In the genomic region with DNA sequence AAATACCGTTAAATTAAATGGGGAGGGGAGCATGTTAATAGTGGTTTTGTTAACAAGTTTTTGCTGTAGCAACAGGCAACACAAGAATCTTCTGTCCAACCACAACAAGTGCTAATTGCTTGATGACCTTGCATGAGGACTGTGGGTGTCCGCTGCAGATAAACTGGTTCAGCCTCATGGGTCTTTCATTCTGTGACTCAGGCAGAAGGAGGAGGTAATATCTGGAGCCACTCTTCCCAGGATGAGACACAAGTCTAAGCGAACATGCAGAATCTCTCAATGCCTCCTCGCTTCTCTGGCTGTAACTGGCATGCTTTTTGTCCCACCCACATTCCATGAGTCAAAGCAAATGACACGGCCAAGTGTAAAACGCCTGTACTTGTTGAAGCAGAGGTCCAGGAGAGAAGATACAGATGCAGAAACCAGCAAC, we compare ENCODE assay signal across 20 cellular contexts. TPM values are rescaled to one million over a fixed set of nuclear protein-coding genes. Genes with fewer than 3 reads are reported as not detected.
DNase-seq lines count a peak whose midpoint lies in the region; ATAC-seq, FAIRE-seq and TF ChIP-seq lines count a peak whose summit lies in the region.
"Had no signal": no experiment of that assay in that cellular context is flagged by ENCODE, and none has a peak within 500 bp of the region (broad histone marks: within the 10 kb centered on the region; RNA-seq: fewer than 3 reads in every experiment).

No MANE protein-coding gene starts in this region.

- TF ChIP-seq RAD21 in GM12878 (IDR thresholded peaks at IDR 0.05; ENCODE audit: insufficient read depth, low read depth, low read length): no peak

- TF ChIP-seq EP300 in GM12878 (IDR thresholded peaks at IDR 0.05; ENCODE audit: borderline replicate concordance in 1 of 2, control insufficient read depth in 1 of 2, low read depth in 2 of 2, low read length in 2 of 2): no peak

- CTCF ChIA-PET in HEK293 (lab: Yijun Ruan, JAX) (no interaction called here), GM12878 (lab: Yijun Ruan, JAX) (interaction anchor here (0.7 kb wide), 1 partner anchor 28 kb away, joined by 3 read pairs; no protein-coding TSS in a partner anchor)

- TF ChIP-seq POLR2A in GM12878 (IDR thresholded peaks at IDR 0.05; ENCODE audit: low read depth, low read length): no peak

- H3K27ac ChIP-seq in HEK293 (ENCODE audit: extremely low read depth, low read depth, low read length): no peak overlapping the region
- no peak overlapping the region for H3K27ac ChIP-seq in GM12878 (ENCODE audit: control insufficient read depth, insufficient read depth)
- H3K27ac ChIP-seq: C4-2B, KMS-11, RWPE1, SJCRH30 had no signal

- H3K4me3 ChIP-seq in HEK293 (ENCODE audit: low read depth, low read length) (no peak overlapping the region), GM12878 (no peak overlapping the region)
- H3K4me3 ChIP-seq: SJCRH30 had no signal

- H3K4me2 ChIP-seq in GM12878 (ENCODE audit: control insufficient read depth, insufficient read depth): no peak overlapping the region
- H3K4me2 ChIP-seq: KMS-11 had no signal

- DNase-seq in SW480 (ENCODE audit: low spot score): peak; percentile 8
- no peak for DNase-seq in GM12878 (ENCODE audit: low read depth, low spot score)
- peak; percentile 12 for DNase-seq in kidney tubule cell (ENCODE audit: low spot score)
- DNase-seq in 8988T: no peak
- DNase-seq in GM13976 (ENCODE audit: low spot score): no peak
- DNase-seq: Caco-2; HCEC 1CT; MM.1S; NCI-H1092 treated with DMSO at 0.1 percent for 48 hours; NCI-H2029; NCI-H2171 treated with DMSO at 0.1 percent for 48 hours; NCI-H446 treated with DMSO at 0.1 percent for 48 hours; NK-92 treated with Interleukin-12 subunit alpha and Interleukin-12 subunit beta, amount 100 ng/mL, for 24 hours; SJCRH30 had no signal

- TF ChIP-seq CTCF in HEK293 (tag by site-specific recombination; IDR thresholded peaks at IDR 0.05): no peak
- TF ChIP-seq CTCF in GM12878 (IDR thresholded peaks at IDR 0.05 in 2 of 3, conservative IDR thresholded peaks at IDR 0.05 in 1 of 3; ENCODE audit: control insufficient read depth in 2 of 3, extremely low read depth in 1 of 3, insufficient read depth in 1 of 3, low read depth in 3 of 3, low read length in 3 of 3): no peak
- TF ChIP-seq CTCF in GM13976 (IDR thresholded peaks at IDR 0.05; ENCODE audit: borderline replicate concordance, control extremely low read depth, extremely low read depth, insufficient read depth, missing control alignments): no peak

- H2AFZ ChIP-seq in GM12878 (ENCODE audit: control insufficient read depth, low read depth, low read length): no peak overlapping the region

- H3K9ac ChIP-seq in GM12878 (ENCODE audit: control insufficient read depth, insufficient read depth, low read length): no peak overlapping the region
- H3K9ac ChIP-seq: KMS-11 had no signal

- no peak for FAIRE-seq in GM12878 (lab: Jason Lieb, UNC)
- FAIRE-seq: HepG2 had no signal

- WGBS in GM12878 (ENCODE audit: insufficient coverage, insufficient replicate concordance, low lambda C conversion rate, missing lambda C conversion rate): 31% methylated on average over 6 of the region's 6 CpGs

- no peaks in the 10 kb centered on the region for H3K79me2 ChIP-seq in GM12878 (ENCODE audit: control insufficient read depth, insufficient read depth, low read length)

- intact Hi-C loops in GM12878 (cut with micrococcal nuclease; ENCODE audit: unreplicated experiment): loop anchor here (10.0 kb wide), 1 partner anchor 348 kb away; no protein-coding TSS in a partner anchor

- in situ Hi-C loops in GM12878 (cut with MboI): no loop called here
- in situ Hi-C loops in GM13976 (cut with MboI; ENCODE audit: low sequenced_read_pairs, unreplicated experiment): no loop called here

- POLR2A ChIA-PET in HEK293 (lab: Yijun Ruan, JAX): no interaction called here
- POLR2A ChIA-PET in GM12878 (lab: Charles Lee): interaction anchor here (0.6 kb wide), 1 partner anchor 23 kb away, joined by 3 read pairs; no protein-coding TSS in a partner anchor

- no peaks in the 10 kb centered on the region for H3K27me3 ChIP-seq in GM12878 (replicated peaks in 1 of 2; ENCODE audit: control insufficient read depth in 2 of 2, insufficient read depth in 2 of 2, low read length in 1 of 2)
- H3K27me3 ChIP-seq: SJCRH30 had no signal

- SMC1A ChIA-PET in GM12878 (lab: Charles Lee; ENCODE audit: uncharacterized antibody, unreplicated experiment): interaction anchor here (0.9 to 4.8 kb wide), 2 partner anchors 24 to 35 kb away, joined by 4 to 24 read pairs; no protein-coding TSS in a partner anchor

- H3K9me3 ChIP-seq in HEK293 (ENCODE audit: control insufficient read depth, insufficient read depth, low read depth, low read length) (no peaks in the 10 kb centered on the region), GM12878 (replicated peaks; ENCODE audit: control insufficient read depth, insufficient read depth, low read length) (no peaks in the 10 kb centered on the region; the same call in 2 of the 3 replicates)
- H3K9me3 ChIP-seq: Caco-2, SJCRH30 had no signal

- H4K20me1 ChIP-seq in GM12878 (ENCODE audit: control insufficient read depth, insufficient read depth): no peaks in the 10 kb centered on the region

- ATAC-seq in GM12878 (no peak), HG02678 (IDR thresholded peaks at IDR 0.05; ENCODE audit: unreplicated experiment) (no peak)
- ATAC-seq: HepG2 had no signal

- H3K4me1 ChIP-seq in HEK293 (ENCODE audit: control insufficient read depth, insufficient read depth, low read length) (no peaks in the 10 kb centered on the region), GM12878 (ENCODE audit: control insufficient read depth, insufficient read depth, low read length) (no peaks in the 10 kb centered on the region)
- H3K4me1 ChIP-seq: Caco-2, SJCRH30 had no signal

- no peaks in the 10 kb centered on the region for H3K36me3 ChIP-seq in HEK293 (ENCODE audit: control insufficient read depth in 2 of 2, insufficient read depth in 1 of 2, low read length in 2 of 2)
- H3K36me3 ChIP-seq in GM12878 (ENCODE audit: control insufficient read depth in 2 of 2, insufficient read depth in 2 of 2, low read length in 1 of 2): no peaks in the 10 kb centered on the region
- H3K36me3 ChIP-seq: SJCRH30 had no signal

- RAD21 ChIA-PET in GM12878 (lab: Charles Lee; ENCODE audit: unreplicated experiment): no interaction called here

- no TSS peak for BruUV-seq in GM12878 (replicated peaks; lab: Mats Ljungman, UMichigan)

TF ChIP-seq in HEK293, 187 proteins besides CTCF, POLR2A, EP300 and RAD21:
- TF ChIP-seq, protein P1, sequence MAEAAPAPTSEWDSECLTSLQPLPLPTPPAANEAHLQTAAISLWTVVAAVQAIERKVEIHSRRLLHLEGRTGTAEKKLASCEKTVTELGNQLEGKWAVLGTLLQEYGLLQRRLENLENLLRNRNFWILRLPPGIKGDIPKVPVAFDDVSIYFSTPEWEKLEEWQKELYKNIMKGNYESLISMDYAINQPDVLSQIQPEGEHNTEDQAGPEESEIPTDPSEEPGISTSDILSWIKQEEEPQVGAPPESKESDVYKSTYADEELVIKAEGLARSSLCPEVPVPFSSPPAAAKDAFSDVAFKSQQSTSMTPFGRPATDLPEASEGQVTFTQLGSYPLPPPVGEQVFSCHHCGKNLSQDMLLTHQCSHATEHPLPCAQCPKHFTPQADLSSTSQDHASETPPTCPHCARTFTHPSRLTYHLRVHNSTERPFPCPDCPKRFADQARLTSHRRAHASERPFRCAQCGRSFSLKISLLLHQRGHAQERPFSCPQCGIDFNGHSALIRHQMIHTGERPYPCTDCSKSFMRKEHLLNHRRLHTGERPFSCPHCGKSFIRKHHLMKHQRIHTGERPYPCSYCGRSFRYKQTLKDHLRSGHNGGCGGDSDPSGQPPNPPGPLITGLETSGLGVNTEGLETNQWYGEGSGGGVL (tag by site-specific recombination; IDR thresholded peaks at IDR 0.05): no peak
- TF ChIP-seq SCRT2 (tag by site-specific recombination; IDR thresholded peaks at IDR 0.05): peak; percentile 39; the same call in 1 of the 2 replicates

TF ChIP-seq in GM12878, 131 proteins besides CTCF, POLR2A, EP300 and RAD21:
- TF ChIP-seq, protein P2, sequence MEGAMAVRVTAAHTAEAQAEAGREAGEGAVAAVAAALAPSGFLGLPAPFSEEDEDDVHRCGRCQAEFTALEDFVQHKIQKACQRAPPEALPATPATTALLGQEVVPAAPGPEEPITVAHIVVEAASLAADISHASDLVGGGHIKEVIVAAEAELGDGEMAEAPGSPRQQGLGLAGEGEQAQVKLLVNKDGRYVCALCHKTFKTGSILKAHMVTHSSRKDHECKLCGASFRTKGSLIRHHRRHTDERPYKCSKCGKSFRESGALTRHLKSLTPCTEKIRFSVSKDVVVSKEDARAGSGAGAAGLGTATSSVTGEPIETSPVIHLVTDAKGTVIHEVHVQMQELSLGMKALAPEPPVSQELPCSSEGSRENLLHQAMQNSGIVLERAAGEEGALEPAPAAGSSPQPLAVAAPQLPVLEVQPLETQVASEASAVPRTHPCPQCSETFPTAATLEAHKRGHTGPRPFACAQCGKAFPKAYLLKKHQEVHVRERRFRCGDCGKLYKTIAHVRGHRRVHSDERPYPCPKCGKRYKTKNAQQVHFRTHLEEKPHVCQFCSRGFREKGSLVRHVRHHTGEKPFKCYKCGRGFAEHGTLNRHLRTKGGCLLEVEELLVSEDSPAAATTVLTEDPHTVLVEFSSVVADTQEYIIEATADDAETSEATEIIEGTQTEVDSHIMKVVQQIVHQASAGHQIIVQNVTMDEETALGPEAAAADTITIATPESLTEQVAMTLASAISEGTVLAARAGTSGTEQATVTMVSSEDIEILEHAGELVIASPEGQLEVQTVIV (IDR thresholded peaks at IDR 0.05; ENCODE audit: borderline replicate concordance, partially characterized antibody): no peak
- peak; percentile 38; the same call in 1 of the 2 replicates for TF ChIP-seq MTA2 (IDR thresholded peaks at IDR 0.05; ENCODE audit: low read depth)

RNA-seq across cellular contexts. Expression of a gene that starts 56.6 kb away (rescaled TPM):
- 1.2 and 1.5 TPM in 2 replicates for total RNA-seq in GM12878 (2013; cell fraction: nucleolus; rRNA removed)
- total RNA-seq in GM12878 (2014; rRNA removed): under 0.01 TPM in 1 of 2 replicates, not detected in the other
- total RNA-seq in GM12878 (2014; rRNA removed; fragmentation: Illumina TruSeq; extraction: Trizol): 0.04 and 0.05 TPM in 2 replicates
- 0.05 TPM in 1 of 2 replicates, not detected in the other for total RNA-seq in GM12878 (2021)
- not detected for polyA plus RNA-seq in GM12878 (2011; ENCODE audit: low read depth)
- polyA plus RNA-seq in GM12878 (2011; rRNA removed): 1.7 and 1.8 TPM in 2 replicates
- polyA plus RNA-seq in GM12878 (2011; cell fraction: cytosol; rRNA removed): 1.0 and 1.2 TPM in 2 replicates
- 2.7 and 4.9 TPM in 2 replicates for polyA plus RNA-seq in GM12878 (2011; cell fraction: nucleus; rRNA removed)
- polyA plus RNA-seq in GM12878 (2012): 0.06 TPM in 1 of 2 replicates, not detected in the other
- polyA plus RNA-seq in GM12878 (2014; fragmentation: Illumina TruSeq; extraction: Trizol): 0.03 and 0.04 TPM in 2 replicates
- not detected for polyA plus RNA-seq in GM12878 (2014; fragmentation: Nextera tagmentation; extraction: Ambion mirVana)
- 0.03 TPM in 1 of 2 replicates, not detected in the other for polyA plus RNA-seq in GM12878 (2014; rRNA removed)
- under 1 TPM in 1 of 2 experiments, not detected in 1; 0.36 TPM for polyA plus RNA-seq in GM12878 (2016; fragmentation: Nextera tagmentation; extraction: Ambion mirVana)
- polyA minus RNA-seq in GM12878 (2011; rRNA and poly(A)+ RNA removed): 10.2 and 12.0 TPM in 2 replicates
- polyA minus RNA-seq in GM12878 (2011; cell fraction: cytosol; rRNA and poly(A)+ RNA removed): 0.83 and 2.9 TPM in 2 replicates
- 16.9 and 17.1 TPM in 2 replicates for polyA minus RNA-seq in GM12878 (2011; cell fraction: nucleus; rRNA and poly(A)+ RNA removed)
- total RNA-seq: Caco-2, HepG2, SJCRH30 had no signal
- polyA plus RNA-seq: HepG2 had no signal

Comparison
In these comparisons a context has a peak if more than half of its experiments do, and no peak if none do; other contexts are left out.
1. DNase-seq: peak in SW480 (single experiment) and kidney tubule cell (single experiment); none in GM12878 (single experiment), 8988T (single experiment) and GM13976 (single experiment).